8 cellular contexts compared by ENCODE assay signal in genomic region chr4:185396724-185397402, GRCh38. TPM values are rescaled to one million over a fixed set of nuclear protein-coding genes. Genes with fewer than 3 reads are reported as not detected.
DNase-seq lines count a peak whose midpoint lies in the region; ATAC-seq and TF ChIP-seq lines count a peak whose summit lies in the region.

Gene ANKRD37, plus strand, starts transcription at chr4:185396841. Its CDS starts 83 bp downstream, at chr4:185396924.

- no peak within 1 kb of the TSS; the same call in 1 of the 2 replicates for H2AFZ ChIP-seq in OCI-LY3 (ENCODE audit: low read depth, low read length)

- no peak for ATAC-seq in CD4-positive, alpha-beta T cell (ENCODE audit: poor library complexity)
- ATAC-seq in left colon (peak; percentile 39), HG02840 (IDR thresholded peaks at IDR 0.05; ENCODE audit: low FRiP score, unreplicated experiment) (no peak)
- no peak for ATAC-seq in stimulated activated naive CD8-positive, alpha-beta T cell treated with anti-CD3 and anti-CD28 coated beads, Interleukin-15, amount 100 ng/mL, for 72 hours

- no peaks in the 10 kb centered on the region for H3K27me3 ChIP-seq in CD4-positive, alpha-beta T cell (ENCODE audit: control insufficient read depth, insufficient read depth, low read length)
- no peaks in the 10 kb centered on the region for H3K27me3 ChIP-seq in OCI-LY3 (ENCODE audit: low read depth, low read length)

- H3K27me3 Mint-ChIP-seq in CD4-positive, alpha-beta T cell = no peaks in the 10 kb centered on the region
- H3K27me3 Mint-ChIP-seq in stimulated activated naive CD8-positive, alpha-beta T cell treated with anti-CD3 and anti-CD28 coated beads, Interleukin-15, amount 100 ng/mL, for 72 hours = no peaks in the 10 kb centered on the region

- no peaks in the 10 kb centered on the region for H3K9me3 Mint-ChIP-seq in CD4-positive, alpha-beta T cell
- no peaks in the 10 kb centered on the region for H3K9me3 Mint-ChIP-seq in stimulated activated naive CD8-positive, alpha-beta T cell treated with anti-CD3 and anti-CD28 coated beads, Interleukin-15, amount 100 ng/mL, for 72 hours

- H4K20me1 ChIP-seq in OCI-LY3 (ENCODE audit: insufficient read depth, low read length) = no peaks in the 10 kb centered on the region

- H3K4me3 ChIP-seq in OCI-LY3 (ENCODE audit: low read length) = peak within 1 kb of the TSS; percentile 79

- peaks cover 17% of the 10 kb centered on the region for H3K36me3 ChIP-seq in OCI-LY3 (replicated peaks; ENCODE audit: low read depth, low read length)

- H3K79me2 ChIP-seq in OCI-LY3 (ENCODE audit: low read length) = no peaks in the 10 kb centered on the region

- peaks cover 34% of the 10 kb centered on the region for H3K36me3 Mint-ChIP-seq in CD4-positive, alpha-beta T cell (ENCODE audit: low read depth)

- POLR2A ChIA-PET in CD4-positive, alpha-beta T cell (lab: Charles Lee) = interaction anchor here (0.7 to 4.9 kb wide), 15 partner anchors 8 to 794 kb away, joined by 3 to 88 read pairs (median 5); partner anchors contain the start of genes CYP4V2, SNX25 and UFSP2

- H3K4me3 Mint-ChIP-seq in CD4-positive, alpha-beta T cell = peak within 1 kb of the TSS; percentile 92
- H3K4me3 Mint-ChIP-seq in stimulated activated naive CD8-positive, alpha-beta T cell treated with anti-CD3 and anti-CD28 coated beads, Interleukin-15, amount 100 ng/mL, for 72 hours = peak within 1 kb of the TSS; percentile 94 to 98

- intact Hi-C loops in CD4-positive, alpha-beta T cell (cut with DNase I, micrococcal nuclease) = loop anchor here (1.0 to 10.0 kb wide), 7 partner anchors 28 to 1892 kb away; partner anchors contain the start of genes CCDC110 (in 1 of the 2), CFAP97 (in 1 of the 2), CYP4V2 (in 1 of the 2) and ING2 (in 1 of the 2)
- intact Hi-C loops in left colon (cut with DNase I, micrococcal nuclease) = loop anchor here in 1 of 2 donors (10.0 kb wide), 1 partner anchor 212 kb away; no protein-coding TSS in a partner anchor

- peak in 3 of 10 experiments; percentile 1 to 4 (median 2) for DNase-seq in CD4-positive, alpha-beta T cell
- peak; percentile 13 for DNase-seq in HCEC 1CT
- DNase-seq in cerebellar cortex (ENCODE audit: low spot score) = peak; percentile 42
- DNase-seq in left colon = peak; percentile 69 to 73
- peak in 1 of 2 donors; percentile 20 for DNase-seq in stimulated activated naive CD8-positive, alpha-beta T cell treated with anti-CD3 and anti-CD28 coated beads, Interleukin-15, amount 100 ng/mL, for 72 hours
- DNase-seq in activated CD4-positive, alpha-beta T cell treated with anti-CD3 and anti-CD28 coated beads, Interleukin-2, amount 50 U/mL, for 48 hours = no peak

- H3K4me1 Mint-ChIP-seq in CD4-positive, alpha-beta T cell (ENCODE audit: low read depth) = peaks cover 17% of the 10 kb centered on the region
- peaks cover 50% of the 10 kb centered on the region for H3K4me1 Mint-ChIP-seq in stimulated activated naive CD8-positive, alpha-beta T cell treated with anti-CD3 and anti-CD28 coated beads, Interleukin-15, amount 100 ng/mL, for 72 hours

- H3K4me2 ChIP-seq in OCI-LY3 (ENCODE audit: low read length) = peak within 1 kb of the TSS; percentile 91

- no peak for TF ChIP-seq CTCF in CD4-positive, alpha-beta T cell (IDR thresholded peaks at IDR 0.05)
- TF ChIP-seq CTCF in OCI-LY3 (IDR thresholded peaks at IDR 0.05; ENCODE audit: low read depth, low read length) = no peak

- H3K27ac Mint-ChIP-seq in CD4-positive, alpha-beta T cell = peak within 1 kb of the TSS; percentile 92
- H3K27ac Mint-ChIP-seq in stimulated activated naive CD8-positive, alpha-beta T cell treated with anti-CD3 and anti-CD28 coated beads, Interleukin-15, amount 100 ng/mL, for 72 hours = peak within 1 kb of the TSS; percentile 98

- CTCF ChIA-PET in CD4-positive, alpha-beta T cell (lab: Charles Lee) = interaction anchor here (1.8 to 1.9 kb wide), 3 partner anchors 9 to 201 kb away, joined by 4 to 9 read pairs (median 6); partner anchors contain the start of gene UFSP2

- H3K4me1 ChIP-seq in OCI-LY3 (ENCODE audit: low read length) = peaks cover 23% of the 10 kb centered on the region

- peak within 1 kb of the TSS; percentile 72 for H3K9ac ChIP-seq in OCI-LY3 (ENCODE audit: low read length)

- H3K9me3 ChIP-seq in CD4-positive, alpha-beta T cell (ENCODE audit: control insufficient read depth, low read length) = no peaks in the 10 kb centered on the region
- no peaks in the 10 kb centered on the region for H3K9me3 ChIP-seq in OCI-LY3 (ENCODE audit: insufficient read depth, low read length)

- peak within 1 kb of the TSS; percentile 93 for H3K27ac ChIP-seq in CD4-positive, alpha-beta T cell (ENCODE audit: low read depth, low read length)
- H3K27ac ChIP-seq in OCI-LY3 (ENCODE audit: low read length) = peak within 1 kb of the TSS; percentile 77

RNA-seq across cellular contexts. Expression of gene ANKRD37, which starts in this region (rescaled TPM):
- total RNA-seq in CD4-positive, alpha-beta T cell = 10 to 100 TPM; 10.3 to 11.6 TPM
- 1 to 10 TPM; 5.0 to 9.1 TPM for total RNA-seq in left colon

Comparison
In these comparisons a context has a peak if more than half of its experiments do, and no peak if none do; other contexts are left out.
1. DNase-seq: peak in HCEC 1CT (single experiment), cerebellar cortex (single experiment) and left colon (2 of 2); none in activated CD4-positive, alpha-beta T cell treated with anti-CD3 and anti-CD28 coated beads, Interleukin-2, amount 50 U/mL, for 48 hours (0 of 2).